In the genomic region with DNA sequence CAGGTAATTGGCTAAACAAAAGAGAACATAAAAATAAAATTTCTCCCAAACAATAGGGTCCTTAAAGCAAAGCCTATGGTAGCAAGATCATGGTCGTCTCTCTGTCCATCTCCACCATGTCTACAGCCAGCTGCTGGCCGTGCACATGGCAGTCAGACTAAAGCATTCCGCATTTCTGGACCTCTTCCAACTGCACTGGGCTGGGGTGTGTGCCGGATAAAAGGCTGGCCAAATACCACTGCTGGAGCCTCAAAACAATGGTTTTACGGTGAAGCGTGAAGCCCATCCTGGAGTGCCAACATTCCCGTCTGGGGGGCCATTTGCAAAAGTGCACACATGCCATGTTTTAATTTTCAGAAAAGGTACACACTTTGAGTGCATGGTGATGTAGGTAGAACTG, we compare ENCODE assay signal across 1 cellular context.
TF ChIP-seq lines count a peak whose summit lies in the region.

No MANE protein-coding gene starts in this region.

TF ChIP-seq in IMR-90, 13 proteins besides CTCF, POLR2A, EP300 and RAD21 (continued from another document):
- TF ChIP-seq, protein P1, sequence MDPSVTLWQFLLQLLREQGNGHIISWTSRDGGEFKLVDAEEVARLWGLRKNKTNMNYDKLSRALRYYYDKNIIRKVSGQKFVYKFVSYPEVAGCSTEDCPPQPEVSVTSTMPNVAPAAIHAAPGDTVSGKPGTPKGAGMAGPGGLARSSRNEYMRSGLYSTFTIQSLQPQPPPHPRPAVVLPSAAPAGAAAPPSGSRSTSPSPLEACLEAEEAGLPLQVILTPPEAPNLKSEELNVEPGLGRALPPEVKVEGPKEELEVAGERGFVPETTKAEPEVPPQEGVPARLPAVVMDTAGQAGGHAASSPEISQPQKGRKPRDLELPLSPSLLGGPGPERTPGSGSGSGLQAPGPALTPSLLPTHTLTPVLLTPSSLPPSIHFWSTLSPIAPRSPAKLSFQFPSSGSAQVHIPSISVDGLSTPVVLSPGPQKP (IDR thresholded peaks at IDR 0.05; ENCODE audit: borderline replicate concordance, low read depth, low read length) = no peak
- no peak for TF ChIP-seq CEBPB (IDR thresholded peaks at IDR 0.05; ENCODE audit: low read depth, low read length)
